21 cellular contexts compared by ENCODE assay signal in the genomic region with DNA sequence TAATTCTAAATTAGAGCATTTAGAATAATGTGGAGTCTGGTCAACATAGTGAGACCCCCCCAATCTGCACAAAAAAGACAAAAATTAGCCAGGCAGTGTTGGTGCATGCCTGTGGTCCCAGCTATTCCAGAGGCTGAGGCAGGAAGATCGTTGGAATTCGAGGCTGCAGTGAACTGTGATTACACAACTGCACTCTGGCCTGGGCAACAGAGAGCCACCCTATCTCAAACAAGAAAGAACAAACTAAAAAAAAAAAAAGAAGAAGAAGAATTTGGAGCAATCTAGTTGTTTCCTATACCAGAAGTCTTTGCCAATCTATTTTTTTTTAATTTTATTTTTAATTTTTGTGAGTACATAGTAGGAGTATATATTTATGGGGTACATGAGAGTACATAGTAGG. TPM values are rescaled to one million over a fixed set of nuclear protein-coding genes. Genes with fewer than 3 reads are reported as not detected.
"Had no signal": no experiment of that assay in that cellular context is flagged by ENCODE, and none has a peak within 500 bp of the region (broad histone marks: within the 10 kb centered on the region; RNA-seq: fewer than 3 reads in every experiment).

No MANE protein-coding gene starts in this region.

- H3K4me3 Mint-ChIP-seq: activated naive CD4-positive, alpha-beta T cell treated with anti-CD3 and anti-CD28 coated beads, Interleukin-2, amount 50 U/mL, for 24 hours; activated T-cell treated with anti-CD3 and anti-CD28 coated beads, Interleukin-2, amount 50 U/mL, for 4 hours; nephron; stimulated activated naive B cell treated with anti-CD40 and anti-IgM and Interleukin-4, amounts not matched to agents 10 μg/mL and 1 μg/mL and 100 μg/mL, for 72 hours had no signal

- H3K4me3 ChIP-seq: adrenal gland, colonic mucosa, tibial nerve, uterus had no signal

- H3K9me3 Mint-ChIP-seq: activated naive CD4-positive, alpha-beta T cell treated with anti-CD3 and anti-CD28 coated beads, Interleukin-2, amount 50 U/mL, for 24 hours; activated T-cell treated with anti-CD3 and anti-CD28 coated beads, Interleukin-2, amount 50 U/mL, for 4 hours; nephron had no signal

- FAIRE-seq: endometrium had no signal

- H3K27ac ChIP-seq: adrenal gland, colonic mucosa, foreskin keratinocyte, tibial nerve, uterus, VCaP had no signal

- DNase-seq: activated CD4-positive, alpha-beta T cell treated with anti-CD3 and anti-CD28 coated beads for 1 hour; activated CD4-positive, alpha-beta T cell treated with anti-CD3 and anti-CD28 coated beads, Interleukin-2, amount 50 U/mL, for 48 hours; activated effector memory CD4-positive, alpha-beta T cell treated with anti-CD3 and anti-CD28 coated beads, Interleukin-2, amount 50 U/mL, for 16 hours; activated T-cell treated with anti-CD3 and anti-CD28 coated beads, Interleukin-2, amount 50 U/mL, for 4 hours; caudate nucleus; colonic mucosa; foreskin keratinocyte; glutamatergic neuron; left ventricle myocardium superior; mesendoderm; occipital lobe; stimulated activated naive B cell treated with anti-CD40 and anti-IgM and Interleukin-4, amounts not matched to agents 10 μg/mL and 1 μg/mL and 100 μg/mL, for 72 hours; T-helper 1 cell; uterus had no signal

- H3K27me3 ChIP-seq: adrenal gland, colonic mucosa, tibial nerve, uterus had no signal

- H3K4me1 ChIP-seq: colonic mucosa, foreskin keratinocyte, uterus had no signal

- H3K36me3 ChIP-seq: adrenal gland, colonic mucosa, tibial nerve, uterus had no signal

- ATAC-seq: activated T-cell treated with anti-CD3 and anti-CD28 coated beads, Interleukin-2, amount 50 U/mL, for 4 hours; foreskin keratinocyte; left ventricle myocardium superior; stimulated activated naive B cell treated with anti-CD40 and anti-IgM and Interleukin-4, amounts not matched to agents 10 μg/mL and 1 μg/mL and 100 μg/mL, for 72 hours had no signal

- H3K36me3 Mint-ChIP-seq: activated naive CD4-positive, alpha-beta T cell treated with anti-CD3 and anti-CD28 coated beads, Interleukin-2, amount 50 U/mL, for 24 hours had no signal

- H3K9me3 ChIP-seq: adrenal gland, colonic mucosa, tibial nerve, uterus had no signal

- H3K27ac Mint-ChIP-seq: stimulated activated naive B cell treated with anti-CD40 and anti-IgM and Interleukin-4, amounts not matched to agents 10 μg/mL and 1 μg/mL and 100 μg/mL, for 72 hours had no signal

- H3K27me3 Mint-ChIP-seq: activated naive CD4-positive, alpha-beta T cell treated with anti-CD3 and anti-CD28 coated beads, Interleukin-2, amount 50 U/mL, for 24 hours; stimulated activated naive B cell treated with anti-CD40 and anti-IgM and Interleukin-4, amounts not matched to agents 10 μg/mL and 1 μg/mL and 100 μg/mL, for 72 hours had no signal

RNA-seq across cellular contexts. Expression of a gene that starts 6.0 kb away (rescaled TPM):
- total RNA-seq: colonic mucosa, foreskin keratinocyte, kidney epithelial cell, tibial nerve had no signal
- polyA plus RNA-seq: foreskin keratinocyte had no signal
